Comparison of ENCODE assay signal across 20 cellular contexts in genomic region chr6:37334047-37334446, GRCh38.
"Had no signal": no experiment of that assay in that cellular context is flagged by ENCODE, and none has a peak within 500 bp of the region (broad histone marks: within the 10 kb centered on the region; RNA-seq: fewer than 3 reads in every experiment).

No MANE protein-coding gene starts in this region.

- H3K9me3 Mint-ChIP-seq: immature natural killer cell, mesothelial cell of epicardium had no signal

- H3K27ac ChIP-seq: coronary artery, dorsolateral prefrontal cortex, esophagus muscularis mucosa, foreskin keratinocyte, gastroesophageal sphincter, heart left ventricle, hepatocyte, left ventricle myocardium inferior, lower lobe of right lung had no signal

- H3K4me1 ChIP-seq: foreskin keratinocyte, gastroesophageal sphincter, left ventricle myocardium inferior, lower lobe of right lung had no signal

- H3K27ac Mint-ChIP-seq: mesothelial cell of epicardium had no signal

- H3K27me3 ChIP-seq: dorsolateral prefrontal cortex, esophagus muscularis mucosa, foreskin keratinocyte, gastroesophageal sphincter, heart left ventricle, hepatocyte had no signal

- H3K79me2 ChIP-seq: hepatocyte had no signal

- ATAC-seq: foreskin keratinocyte, gastroesophageal sphincter, left colon, lower lobe of right lung, mucosa of descending colon had no signal

- H3K4me3 Mint-ChIP-seq: immature natural killer cell, mesothelial cell of epicardium had no signal

- H3K4me1 Mint-ChIP-seq: immature natural killer cell, mesothelial cell of epicardium had no signal

- H3K4me2 ChIP-seq: hepatocyte had no signal

- H2AFZ ChIP-seq: hepatocyte had no signal

- H3K4me3 ChIP-seq: coronary artery, dorsolateral prefrontal cortex, esophagus muscularis mucosa, gastroesophageal sphincter, heart left ventricle, hepatocyte, left ventricle myocardium inferior, lower lobe of right lung, mucosa of descending colon had no signal

- DNase-seq: dorsolateral prefrontal cortex; effector CD4-positive, alpha-beta T cell; effector memory CD4-positive, alpha-beta T cell; foreskin keratinocyte; heart left ventricle; hypothalamus; immature natural killer cell; islet precursor cell; kidney; kidney glomerular epithelial cell; left colon; left ventricle myocardium inferior; lower lobe of right lung; mesenchymal stem cell; mucosa of descending colon had no signal
